Comparison of ENCODE assay signal across 12 cellular contexts in genomic region chr1:33903210-33903589, GRCh38. TPM values are rescaled to one million over a fixed set of nuclear protein-coding genes. Genes with fewer than 3 reads are reported as not detected.
DNase-seq lines count a peak whose midpoint lies in the region; ATAC-seq, FAIRE-seq and TF ChIP-seq lines count a peak whose summit lies in the region.
"Had no signal": no experiment of that assay in that cellular context is flagged by ENCODE, and none has a peak within 500 bp of the region (broad histone marks: within the 10 kb centered on the region; RNA-seq: fewer than 3 reads in every experiment).

No MANE protein-coding gene starts in this region.

- no peak for TF ChIP-seq CTCF in GM10248 (IDR thresholded peaks at IDR 0.05; ENCODE audit: control extremely low read depth, extremely low read depth, low read depth, missing control alignments)
- no peak for TF ChIP-seq CTCF in mucosa of descending colon (IDR thresholded peaks at IDR 0.05)
- TF ChIP-seq CTCF in Caco-2 (IDR thresholded peaks at IDR 0.05; ENCODE audit: insufficient read depth in 1 of 2, low read depth in 1 of 2, low read length in 1 of 2, severe bottlenecking in 1 of 2, unreplicated experiment in 1 of 2) = no peak

- no peaks in the 10 kb centered on the region for H3K4me1 Mint-ChIP-seq in Caco-2 (ENCODE audit: low read depth, unreplicated experiment)

- H3K27me3 Mint-ChIP-seq in Caco-2 (ENCODE audit: insufficient read depth, unreplicated experiment) = peaks cover 20% of the 10 kb centered on the region

- peaks cover 13% of the 10 kb centered on the region for H3K9me3 Mint-ChIP-seq in Caco-2 (ENCODE audit: unreplicated experiment)

- no peaks in the 10 kb centered on the region for H3K27me3 ChIP-seq in Caco-2 (replicated peaks; ENCODE audit: control insufficient read depth, insufficient read depth, low read length)

- FAIRE-seq in H54 (lab: Jason Lieb, UNC) (no peak), urothelium cell line (lab: Jason Lieb, UNC) (no peak)

- no peak overlapping the region for H3K4me3 ChIP-seq in mucosa of descending colon
- H3K4me3 ChIP-seq in Caco-2 (ENCODE audit: low read depth, low read length) = no peak overlapping the region

- no peak overlapping the region for H3K27ac Mint-ChIP-seq in Caco-2 (ENCODE audit: unreplicated experiment)

- H3K36me3 ChIP-seq in mucosa of descending colon (ENCODE audit: low read depth) = no peaks in the 10 kb centered on the region
- H3K36me3 ChIP-seq in Caco-2 (ENCODE audit: control insufficient read depth, insufficient read depth, low read length) = no peaks in the 10 kb centered on the region

- peaks cover 5% of the 10 kb centered on the region for H3K36me3 Mint-ChIP-seq in Caco-2 (ENCODE audit: insufficient read depth, unreplicated experiment)

- H3K9me3 ChIP-seq in mucosa of descending colon (no peaks in the 10 kb centered on the region), Caco-2 (no peaks in the 10 kb centered on the region)

- DNase-seq in GM10248 (ENCODE audit: extremely low spot score) (peak; percentile 28), germinal center (ENCODE audit: low spot score) (peak; percentile 17), H54 (ENCODE audit: insufficient read length, low spot score) (no peak), mucosa of descending colon (no peak), Caco-2 (no peak), urothelium cell line (ENCODE audit: low spot score) (no peak)
- DNase-seq: activated T-cell treated with anti-CD3 and anti-CD28 coated beads for 4 hours; effector memory CD4-positive, alpha-beta T cell had no signal

- peak; percentile 70 for ATAC-seq in GM21528 (IDR thresholded peaks at IDR 0.05; ENCODE audit: low FRiP score, unreplicated experiment)
- peak; percentile 48 for ATAC-seq in HG03439 (IDR thresholded peaks at IDR 0.05; ENCODE audit: unreplicated experiment)
- ATAC-seq in mucosa of descending colon = no peak

- no peaks in the 10 kb centered on the region for H3K4me1 ChIP-seq in mucosa of descending colon (ENCODE audit: low read depth)
- no peaks in the 10 kb centered on the region for H3K4me1 ChIP-seq in Caco-2

- CTCF ChIA-PET in GM10248 (lab: Yijun Ruan, JAX) (interaction anchor here (1.3 kb wide), 1 partner anchor 26 kb away, joined by 3 read pairs; no protein-coding TSS in a partner anchor), Caco-2 (lab: Charles Lee) (no interaction called here)

- no peak for TF ChIP-seq POLR2A in H54 (IDR thresholded peaks at IDR 0.05; ENCODE audit: low read depth, low read length)

- POLR2A ChIA-PET in GM10248 (lab: Yijun Ruan, JAX) = no interaction called here
- POLR2A ChIA-PET in Caco-2 (lab: Charles Lee) = no interaction called here

- BruUV-seq in Caco-2 (replicated peaks; lab: Mats Ljungman, UMichigan) = no TSS peak

- intact Hi-C loops in mucosa of descending colon (cut with DNase I, micrococcal nuclease) (no loop called here), Caco-2 (cut with micrococcal nuclease; ENCODE audit: unreplicated experiment) (no loop called here)

- H3K4me3 Mint-ChIP-seq in Caco-2 (ENCODE audit: unreplicated experiment) = no peak overlapping the region

RNA-seq across cellular contexts. Expression of gene HMGB4, which starts 39.3 kb away (rescaled TPM):
- total RNA-seq in mucosa of descending colon (not detected), Caco-2 (2022) (not detected in 2 replicates)
- total RNA-seq: myocyte, RPMI7951 had no signal

Comparison
In these comparisons a context has a peak if more than half of its experiments do, and no peak if none do; other contexts are left out.
1. DNase-seq: peak in GM10248 (single experiment) and germinal center (single experiment); none in H54 (single experiment), mucosa of descending colon (0 of 3), Caco-2 (0 of 2) and urothelium cell line (single experiment).